In the genomic region with DNA sequence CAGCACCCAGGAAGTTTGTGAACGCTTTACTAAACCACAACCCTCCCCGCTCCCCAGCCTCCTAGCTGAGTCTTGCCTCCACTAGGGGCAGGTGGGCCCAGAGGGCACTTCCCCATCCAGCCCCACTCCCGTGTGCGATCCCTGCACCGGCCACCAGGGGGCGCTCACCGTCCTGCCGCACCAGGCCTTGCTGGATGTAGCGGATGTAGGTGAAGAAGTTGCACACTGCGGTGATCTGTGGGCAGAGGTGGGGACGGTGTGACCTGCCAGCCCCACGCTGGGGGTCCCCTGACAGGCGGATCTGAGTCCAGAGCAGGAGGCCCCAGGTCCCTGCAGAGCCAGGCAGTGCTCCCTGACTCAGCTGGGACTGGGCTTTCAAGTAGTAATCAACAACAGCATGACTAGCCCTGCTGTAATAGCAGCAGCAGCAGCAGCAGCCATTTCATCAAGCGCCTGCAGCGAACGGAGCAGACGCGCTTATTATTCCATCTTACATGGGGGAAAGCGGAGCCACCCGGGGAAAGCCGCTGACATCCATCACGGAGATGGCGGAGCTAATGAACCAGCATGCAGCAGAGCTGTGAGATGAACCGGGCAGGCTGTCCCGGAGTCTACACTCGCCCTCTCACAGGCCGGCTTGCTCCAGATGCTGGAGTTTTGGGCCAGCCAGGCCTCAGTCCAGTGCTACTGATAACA, we compare ENCODE assay signal across 1 cellular context.
TF ChIP-seq lines count a peak whose summit lies in the region.

No MANE protein-coding gene starts in this region.

TF ChIP-seq in HepG2, 621 proteins besides CTCF, POLR2A, EP300 and RAD21 (continued from another document and continues in another):
- TF ChIP-seq, protein P1, sequence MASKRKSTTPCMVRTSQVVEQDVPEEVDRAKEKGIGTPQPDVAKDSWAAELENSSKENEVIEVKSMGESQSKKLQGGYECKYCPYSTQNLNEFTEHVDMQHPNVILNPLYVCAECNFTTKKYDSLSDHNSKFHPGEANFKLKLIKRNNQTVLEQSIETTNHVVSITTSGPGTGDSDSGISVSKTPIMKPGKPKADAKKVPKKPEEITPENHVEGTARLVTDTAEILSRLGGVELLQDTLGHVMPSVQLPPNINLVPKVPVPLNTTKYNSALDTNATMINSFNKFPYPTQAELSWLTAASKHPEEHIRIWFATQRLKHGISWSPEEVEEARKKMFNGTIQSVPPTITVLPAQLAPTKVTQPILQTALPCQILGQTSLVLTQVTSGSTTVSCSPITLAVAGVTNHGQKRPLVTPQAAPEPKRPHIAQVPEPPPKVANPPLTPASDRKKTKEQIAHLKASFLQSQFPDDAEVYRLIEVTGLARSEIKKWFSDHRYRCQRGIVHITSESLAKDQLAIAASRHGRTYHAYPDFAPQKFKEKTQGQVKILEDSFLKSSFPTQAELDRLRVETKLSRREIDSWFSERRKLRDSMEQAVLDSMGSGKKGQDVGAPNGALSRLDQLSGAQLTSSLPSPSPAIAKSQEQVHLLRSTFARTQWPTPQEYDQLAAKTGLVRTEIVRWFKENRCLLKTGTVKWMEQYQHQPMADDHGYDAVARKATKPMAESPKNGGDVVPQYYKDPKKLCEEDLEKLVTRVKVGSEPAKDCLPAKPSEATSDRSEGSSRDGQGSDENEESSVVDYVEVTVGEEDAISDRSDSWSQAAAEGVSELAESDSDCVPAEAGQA (IDR thresholded peaks at IDR 0.05; ENCODE audit: low read depth): no peak
- TF ChIP-seq, protein P1 (CRISPR knock-in tag; IDR thresholded peaks at IDR 0.05; ENCODE audit: borderline replicate concordance): no peak
- TF ChIP-seq MAFF (IDR thresholded peaks at IDR 0.05; ENCODE audit: low read depth, low read length): no peak
- no peak for TF ChIP-seq SAFB2 (CRISPR knock-in tag; IDR thresholded peaks at IDR 0.05; ENCODE audit: borderline replicate concordance, low read depth)
- TF ChIP-seq, protein P2, sequence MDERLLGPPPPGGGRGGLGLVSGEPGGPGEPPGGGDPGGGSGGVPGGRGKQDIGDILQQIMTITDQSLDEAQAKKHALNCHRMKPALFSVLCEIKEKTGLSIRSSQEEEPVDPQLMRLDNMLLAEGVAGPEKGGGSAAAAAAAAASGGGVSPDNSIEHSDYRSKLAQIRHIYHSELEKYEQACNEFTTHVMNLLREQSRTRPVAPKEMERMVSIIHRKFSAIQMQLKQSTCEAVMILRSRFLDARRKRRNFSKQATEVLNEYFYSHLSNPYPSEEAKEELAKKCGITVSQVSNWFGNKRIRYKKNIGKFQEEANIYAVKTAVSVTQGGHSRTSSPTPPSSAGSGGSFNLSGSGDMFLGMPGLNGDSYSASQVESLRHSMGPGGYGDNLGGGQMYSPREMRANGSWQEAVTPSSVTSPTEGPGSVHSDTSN (CRISPR knock-in tag; IDR thresholded peaks at IDR 0.05): no peak
- TF ChIP-seq ZNF451 (CRISPR knock-in tag; IDR thresholded peaks at IDR 0.05): no peak
- TF ChIP-seq NRL (CRISPR knock-in tag; IDR thresholded peaks at IDR 0.05; ENCODE audit: borderline replicate concordance): 0 out of 2 replicates have a peak, but pooled peaks have one; percentile 35
- TF ChIP-seq, protein P3, sequence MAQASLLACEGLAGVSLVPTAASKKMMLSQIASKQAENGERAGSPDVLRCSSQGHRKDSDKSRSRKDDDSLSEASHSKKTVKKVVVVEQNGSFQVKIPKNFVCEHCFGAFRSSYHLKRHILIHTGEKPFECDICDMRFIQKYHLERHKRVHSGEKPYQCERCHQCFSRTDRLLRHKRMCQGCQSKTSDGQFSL (CRISPR knock-in tag; IDR thresholded peaks at IDR 0.05): no peak
- TF ChIP-seq ZNF567 (CRISPR knock-in tag; IDR thresholded peaks at IDR 0.05; ENCODE audit: borderline replicate concordance): 0 out of 2 replicates have a peak, but pooled peaks have one; percentile 58
- TF ChIP-seq, protein P4, sequence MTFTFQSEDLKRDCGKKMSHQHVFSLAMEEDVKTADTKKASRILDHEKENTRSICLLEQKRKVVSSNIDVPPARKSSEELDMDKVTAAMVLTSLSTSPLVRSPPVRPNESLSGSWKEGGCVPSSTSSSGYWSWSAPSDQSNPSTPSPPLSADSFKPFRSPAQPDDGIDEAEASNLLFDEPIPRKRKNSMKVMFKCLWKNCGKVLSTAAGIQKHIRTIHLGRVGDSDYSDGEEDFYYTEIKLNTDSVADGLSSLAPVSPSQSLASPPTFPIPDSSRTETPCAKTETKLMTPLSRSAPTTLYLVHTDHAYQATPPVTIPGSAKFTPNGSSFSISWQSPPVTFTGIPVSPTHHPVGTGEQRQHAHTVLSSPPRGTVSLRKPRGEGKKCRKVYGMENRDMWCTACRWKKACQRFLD (CRISPR knock-in tag; IDR thresholded peaks at IDR 0.05; ENCODE audit: borderline replicate concordance): no peak
- TF ChIP-seq, protein P5, sequence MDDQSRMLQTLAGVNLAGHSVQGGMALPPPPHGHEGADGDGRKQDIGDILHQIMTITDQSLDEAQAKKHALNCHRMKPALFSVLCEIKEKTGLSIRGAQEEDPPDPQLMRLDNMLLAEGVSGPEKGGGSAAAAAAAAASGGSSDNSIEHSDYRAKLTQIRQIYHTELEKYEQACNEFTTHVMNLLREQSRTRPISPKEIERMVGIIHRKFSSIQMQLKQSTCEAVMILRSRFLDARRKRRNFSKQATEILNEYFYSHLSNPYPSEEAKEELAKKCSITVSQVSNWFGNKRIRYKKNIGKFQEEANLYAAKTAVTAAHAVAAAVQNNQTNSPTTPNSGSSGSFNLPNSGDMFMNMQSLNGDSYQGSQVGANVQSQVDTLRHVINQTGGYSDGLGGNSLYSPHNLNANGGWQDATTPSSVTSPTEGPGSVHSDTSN (CRISPR knock-in tag; IDR thresholded peaks at IDR 0.05; ENCODE audit: borderline replicate concordance): no peak
- TF ChIP-seq, protein P6, sequence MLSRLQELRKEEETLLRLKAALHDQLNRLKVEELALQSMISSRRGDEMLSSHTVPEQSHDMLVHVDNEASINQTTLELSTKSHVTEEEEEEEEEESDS (CRISPR knock-in tag; IDR thresholded peaks at IDR 0.05; ENCODE audit: borderline replicate concordance): no peak
- no peak for TF ChIP-seq ATF1 (CRISPR knock-in tag; IDR thresholded peaks at IDR 0.05)
- 0 out of 2 replicates have a peak, but pooled peaks have one; percentile 43 for TF ChIP-seq ZNF441 (CRISPR knock-in tag; IDR thresholded peaks at IDR 0.05; ENCODE audit: borderline replicate concordance)
- no peak for TF ChIP-seq ATM (IDR thresholded peaks at IDR 0.05; ENCODE audit: borderline replicate concordance)
- 0 out of 2 replicates have a peak, but pooled peaks have one; percentile 20 for TF ChIP-seq KDM5B (CRISPR knock-in tag; IDR thresholded peaks at IDR 0.05; ENCODE audit: borderline replicate concordance)
- TF ChIP-seq, protein P7, sequence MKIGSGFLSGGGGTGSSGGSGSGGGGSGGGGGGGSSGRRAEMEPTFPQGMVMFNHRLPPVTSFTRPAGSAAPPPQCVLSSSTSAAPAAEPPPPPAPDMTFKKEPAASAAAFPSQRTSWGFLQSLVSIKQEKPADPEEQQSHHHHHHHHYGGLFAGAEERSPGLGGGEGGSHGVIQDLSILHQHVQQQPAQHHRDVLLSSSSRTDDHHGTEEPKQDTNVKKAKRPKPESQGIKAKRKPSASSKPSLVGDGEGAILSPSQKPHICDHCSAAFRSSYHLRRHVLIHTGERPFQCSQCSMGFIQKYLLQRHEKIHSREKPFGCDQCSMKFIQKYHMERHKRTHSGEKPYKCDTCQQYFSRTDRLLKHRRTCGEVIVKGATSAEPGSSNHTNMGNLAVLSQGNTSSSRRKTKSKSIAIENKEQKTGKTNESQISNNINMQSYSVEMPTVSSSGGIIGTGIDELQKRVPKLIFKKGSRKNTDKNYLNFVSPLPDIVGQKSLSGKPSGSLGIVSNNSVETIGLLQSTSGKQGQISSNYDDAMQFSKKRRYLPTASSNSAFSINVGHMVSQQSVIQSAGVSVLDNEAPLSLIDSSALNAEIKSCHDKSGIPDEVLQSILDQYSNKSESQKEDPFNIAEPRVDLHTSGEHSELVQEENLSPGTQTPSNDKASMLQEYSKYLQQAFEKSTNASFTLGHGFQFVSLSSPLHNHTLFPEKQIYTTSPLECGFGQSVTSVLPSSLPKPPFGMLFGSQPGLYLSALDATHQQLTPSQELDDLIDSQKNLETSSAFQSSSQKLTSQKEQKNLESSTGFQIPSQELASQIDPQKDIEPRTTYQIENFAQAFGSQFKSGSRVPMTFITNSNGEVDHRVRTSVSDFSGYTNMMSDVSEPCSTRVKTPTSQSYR (CRISPR knock-in tag; IDR thresholded peaks at IDR 0.05; ENCODE audit: borderline replicate concordance): no peak
- no peak for TF ChIP-seq ZNF747 (CRISPR knock-in tag; IDR thresholded peaks at IDR 0.05; ENCODE audit: borderline replicate concordance)
- 0 out of 2 replicates have a peak, but pooled peaks have one; percentile 47 for TF ChIP-seq MIER2 (CRISPR knock-in tag; IDR thresholded peaks at IDR 0.05)
- TF ChIP-seq AKAP8 (CRISPR knock-in tag; IDR thresholded peaks at IDR 0.05): no peak
- TF ChIP-seq RBM39 (IDR thresholded peaks at IDR 0.05; ENCODE audit: low read depth, low read length, poor library complexity, severe bottlenecking): peak; percentile 30
- TF ChIP-seq, protein P8, sequence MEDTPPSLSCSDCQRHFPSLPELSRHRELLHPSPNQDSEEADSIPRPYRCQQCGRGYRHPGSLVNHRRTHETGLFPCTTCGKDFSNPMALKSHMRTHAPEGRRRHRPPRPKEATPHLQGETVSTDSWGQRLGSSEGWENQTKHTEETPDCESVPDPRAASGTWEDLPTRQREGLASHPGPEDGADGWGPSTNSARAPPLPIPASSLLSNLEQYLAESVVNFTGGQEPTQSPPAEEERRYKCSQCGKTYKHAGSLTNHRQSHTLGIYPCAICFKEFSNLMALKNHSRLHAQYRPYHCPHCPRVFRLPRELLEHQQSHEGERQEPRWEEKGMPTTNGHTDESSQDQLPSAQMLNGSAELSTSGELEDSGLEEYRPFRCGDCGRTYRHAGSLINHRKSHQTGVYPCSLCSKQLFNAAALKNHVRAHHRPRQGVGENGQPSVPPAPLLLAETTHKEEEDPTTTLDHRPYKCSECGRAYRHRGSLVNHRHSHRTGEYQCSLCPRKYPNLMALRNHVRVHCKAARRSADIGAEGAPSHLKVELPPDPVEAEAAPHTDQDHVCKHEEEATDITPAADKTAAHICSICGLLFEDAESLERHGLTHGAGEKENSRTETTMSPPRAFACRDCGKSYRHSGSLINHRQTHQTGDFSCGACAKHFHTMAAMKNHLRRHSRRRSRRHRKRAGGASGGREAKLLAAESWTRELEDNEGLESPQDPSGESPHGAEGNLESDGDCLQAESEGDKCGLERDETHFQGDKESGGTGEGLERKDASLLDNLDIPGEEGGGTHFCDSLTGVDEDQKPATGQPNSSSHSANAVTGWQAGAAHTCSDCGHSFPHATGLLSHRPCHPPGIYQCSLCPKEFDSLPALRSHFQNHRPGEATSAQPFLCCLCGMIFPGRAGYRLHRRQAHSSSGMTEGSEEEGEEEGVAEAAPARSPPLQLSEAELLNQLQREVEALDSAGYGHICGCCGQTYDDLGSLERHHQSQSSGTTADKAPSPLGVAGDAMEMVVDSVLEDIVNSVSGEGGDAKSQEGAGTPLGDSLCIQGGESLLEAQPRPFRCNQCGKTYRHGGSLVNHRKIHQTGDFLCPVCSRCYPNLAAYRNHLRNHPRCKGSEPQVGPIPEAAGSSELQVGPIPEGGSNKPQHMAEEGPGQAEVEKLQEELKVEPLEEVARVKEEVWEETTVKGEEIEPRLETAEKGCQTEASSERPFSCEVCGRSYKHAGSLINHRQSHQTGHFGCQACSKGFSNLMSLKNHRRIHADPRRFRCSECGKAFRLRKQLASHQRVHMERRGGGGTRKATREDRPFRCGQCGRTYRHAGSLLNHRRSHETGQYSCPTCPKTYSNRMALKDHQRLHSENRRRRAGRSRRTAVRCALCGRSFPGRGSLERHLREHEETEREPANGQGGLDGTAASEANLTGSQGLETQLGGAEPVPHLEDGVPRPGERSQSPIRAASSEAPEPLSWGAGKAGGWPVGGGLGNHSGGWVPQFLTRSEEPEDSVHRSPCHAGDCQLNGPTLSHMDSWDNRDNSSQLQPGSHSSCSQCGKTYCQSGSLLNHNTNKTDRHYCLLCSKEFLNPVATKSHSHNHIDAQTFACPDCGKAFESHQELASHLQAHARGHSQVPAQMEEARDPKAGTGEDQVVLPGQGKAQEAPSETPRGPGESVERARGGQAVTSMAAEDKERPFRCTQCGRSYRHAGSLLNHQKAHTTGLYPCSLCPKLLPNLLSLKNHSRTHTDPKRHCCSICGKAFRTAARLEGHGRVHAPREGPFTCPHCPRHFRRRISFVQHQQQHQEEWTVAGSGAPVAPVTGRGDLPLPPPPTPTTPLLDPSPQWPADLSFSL (CRISPR knock-in tag; IDR thresholded peaks at IDR 0.05): no peak
- TF ChIP-seq, protein P9, sequence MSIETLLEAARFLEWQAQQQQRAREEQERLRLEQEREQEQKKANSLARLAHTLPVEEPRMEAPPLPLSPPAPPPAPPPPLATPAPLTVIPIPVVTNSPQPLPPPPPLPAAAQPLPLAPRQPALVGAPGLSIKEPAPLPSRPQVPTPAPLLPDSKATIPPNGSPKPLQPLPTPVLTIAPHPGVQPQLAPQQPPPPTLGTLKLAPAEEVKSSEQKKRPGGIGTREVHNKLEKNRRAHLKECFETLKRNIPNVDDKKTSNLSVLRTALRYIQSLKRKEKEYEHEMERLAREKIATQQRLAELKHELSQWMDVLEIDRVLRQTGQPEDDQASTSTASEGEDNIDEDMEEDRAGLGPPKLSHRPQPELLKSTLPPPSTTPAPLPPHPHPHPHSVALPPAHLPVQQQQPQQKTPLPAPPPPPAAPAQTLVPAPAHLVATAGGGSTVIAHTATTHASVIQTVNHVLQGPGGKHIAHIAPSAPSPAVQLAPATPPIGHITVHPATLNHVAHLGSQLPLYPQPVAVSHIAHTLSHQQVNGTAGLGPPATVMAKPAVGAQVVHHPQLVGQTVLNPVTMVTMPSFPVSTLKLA (IDR thresholded peaks at IDR 0.05): no peak
- no peak for TF ChIP-seq ZNF563 (CRISPR knock-in tag; IDR thresholded peaks at IDR 0.05)
- TF ChIP-seq HNRNPUL1 (IDR thresholded peaks at IDR 0.05; ENCODE audit: low read depth, low read length): no peak
